In the genomic region with DNA sequence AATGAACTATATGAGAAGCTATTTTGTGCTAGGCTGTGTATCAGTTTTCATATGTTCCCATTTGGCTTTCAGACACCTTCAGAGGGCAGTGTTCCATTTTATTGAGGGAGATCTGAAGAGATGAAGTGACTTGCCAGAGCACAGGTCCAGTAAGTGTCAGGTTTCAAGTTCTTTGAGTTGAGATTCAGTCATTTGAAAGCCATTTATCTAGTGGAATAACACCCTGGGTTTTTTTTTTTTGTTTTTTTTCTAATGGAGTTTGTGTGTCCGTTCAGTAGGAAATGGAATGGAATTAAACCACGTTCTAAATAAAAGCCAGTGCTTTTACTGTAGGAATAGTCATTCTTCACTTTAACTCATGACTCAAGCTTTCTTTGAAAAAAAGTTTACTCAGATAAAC, we compare ENCODE assay signal across 12 cellular contexts.
A peak's percentile ranks its signal among the peaks of the same experiment; 100 is the strongest.
DNase-seq lines count a peak whose midpoint lies in the region; ATAC-seq lines count a peak whose summit lies in the region.
"Had no signal": no experiment of that assay in that cellular context is flagged by ENCODE, and none has a peak within 500 bp of the region (broad histone marks: within the 10 kb centered on the region; RNA-seq: fewer than 3 reads in every experiment).

No MANE protein-coding gene starts in this region.

- H3K9me3 Mint-ChIP-seq in activated naive CD8-positive, alpha-beta T cell treated with anti-CD3 and anti-CD28 coated beads, Interleukin-2, amount 50 U/mL, for 24 hours: no peaks in the 10 kb centered on the region
- H3K9me3 Mint-ChIP-seq: HFFc6 had no signal

- H3K79me1 ChIP-seq in trophoblast cell (ENCODE audit: low read length): peaks cover 19% of the 10 kb centered on the region

- H3K27me3 Mint-ChIP-seq in activated naive CD8-positive, alpha-beta T cell treated with anti-CD3 and anti-CD28 coated beads, Interleukin-2, amount 50 U/mL, for 24 hours: peaks cover 3% of the 10 kb centered on the region

- H3K9me2 ChIP-seq in GM23248 (ENCODE audit: insufficient read depth): no peaks in the 10 kb centered on the region

- H3K36me3 Mint-ChIP-seq in activated naive CD8-positive, alpha-beta T cell treated with anti-CD3 and anti-CD28 coated beads, Interleukin-2, amount 50 U/mL, for 24 hours (ENCODE audit: low read depth): no peaks in the 10 kb centered on the region

- H2BK120ac ChIP-seq in trophoblast cell (ENCODE audit: insufficient read depth, low read length, poor library complexity): no peak overlapping the region

- H2AK5ac ChIP-seq in trophoblast cell (ENCODE audit: low read length): no peak overlapping the region

- H3K4me3 ChIP-seq in GM23248: no peak overlapping the region
- no peak overlapping the region for H3K4me3 ChIP-seq in trophoblast cell (ENCODE audit: low read depth, low read length)

- H4K91ac ChIP-seq in trophoblast cell (ENCODE audit: low read depth, low read length): no peak overlapping the region

- no peak overlapping the region for H3K9ac ChIP-seq in GM23248
- no peak overlapping the region for H3K9ac ChIP-seq in trophoblast cell (ENCODE audit: low read length)

- H3K27me3 ChIP-seq in GM23248 (replicated peaks; ENCODE audit: insufficient read depth) (no peaks in the 10 kb centered on the region), trophoblast cell (ENCODE audit: insufficient read depth, low read length) (no peaks in the 10 kb centered on the region)

- H4K20me1 ChIP-seq in GM23248 (ENCODE audit: insufficient read depth): no peaks in the 10 kb centered on the region

- no peaks in the 10 kb centered on the region for H3K79me2 ChIP-seq in GM23248 (ENCODE audit: insufficient read depth)
- H3K79me2 ChIP-seq in trophoblast cell (ENCODE audit: control insufficient read depth, insufficient read depth, low read length, poor library complexity): no peaks in the 10 kb centered on the region

- H2BK5ac ChIP-seq in trophoblast cell (ENCODE audit: low read depth, low read length, poor library complexity): no peak overlapping the region

- H3K4me1 ChIP-seq in GM23248 (ENCODE audit: insufficient read depth) (0 out of 2 replicates have a peak, but pooled peaks cover 6% of the 10 kb centered on the region), trophoblast cell (ENCODE audit: control insufficient read depth in 1 of 2, insufficient read depth in 2 of 2, low read length in 2 of 2) (peaks cover 0 to 8% of the 10 kb centered on the region in 2 experiments)

- H3K27ac Mint-ChIP-seq in activated naive CD8-positive, alpha-beta T cell treated with anti-CD3 and anti-CD28 coated beads, Interleukin-2, amount 50 U/mL, for 24 hours: no peak overlapping the region
- H3K27ac Mint-ChIP-seq: HFFc6 had no signal

- DNase-seq in GM23248: peak; percentile 52
- peak; percentile 68 for DNase-seq in NCI-H2196 (lab: John Stamatoyannopoulos, UW; ENCODE audit: unreplicated experiment)
- DNase-seq in cerebellar cortex (ENCODE audit: low spot score): peak; percentile 11
- DNase-seq in trophoblast cell: no peak
- DNase-seq in stimulated activated CD4-positive, alpha-beta T cell treated with anti-CD3 and anti-CD28 coated beads, Interleukin-1b, Interleukin-23, amount 100 ng/mL, for 48 hours: no peak
- no peak for DNase-seq in NCI-H1930 (lab: John Stamatoyannopoulos, UW)
- DNase-seq in activated naive CD8-positive, alpha-beta T cell treated with anti-CD3 and anti-CD28 coated beads, Interleukin-2, amount 50 U/mL, for 24 hours: no peak
- DNase-seq: activated effector memory CD4-positive, alpha-beta T cell treated with anti-CD3 and anti-CD28 coated beads, Interleukin-2, amount 50 U/mL, for 16 hours; effector memory CD4-positive, alpha-beta T cell; HFFc6; islet precursor cell had no signal

- no peak overlapping the region for H3K23ac ChIP-seq in trophoblast cell (ENCODE audit: low read length)

- H2AFZ ChIP-seq in GM23248: no peak overlapping the region
- H2AFZ ChIP-seq in trophoblast cell (ENCODE audit: insufficient read depth, low read length, poor library complexity): no peak overlapping the region

- peaks cover 16% of the 10 kb centered on the region; the same call in 1 of the 2 replicates for H3F3A ChIP-seq in GM23248 (ENCODE audit: insufficient read depth)

- H2BK12ac ChIP-seq in trophoblast cell (ENCODE audit: low read length): no peak overlapping the region

- H3K27ac ChIP-seq in GM23248 (no peak overlapping the region), trophoblast cell (ENCODE audit: low read depth, low read length) (peak overlapping the region; percentile 54)

- H3K18ac ChIP-seq in trophoblast cell (ENCODE audit: low read length): no peak overlapping the region

- H4K8ac ChIP-seq in trophoblast cell (ENCODE audit: low read depth, low read length): no peak overlapping the region

- H3K9me3 ChIP-seq in GM23248 (ENCODE audit: low read depth): no peaks in the 10 kb centered on the region
- H3K9me3 ChIP-seq in trophoblast cell (ENCODE audit: insufficient read depth, low read depth, low read length): no peaks in the 10 kb centered on the region

- no peak overlapping the region for H3K4ac ChIP-seq in trophoblast cell (ENCODE audit: low read depth, low read length)

- no peak overlapping the region for H3K4me3 Mint-ChIP-seq in activated naive CD8-positive, alpha-beta T cell treated with anti-CD3 and anti-CD28 coated beads, Interleukin-2, amount 50 U/mL, for 24 hours
- H3K4me3 Mint-ChIP-seq: HFFc6 had no signal

- H3K4me2 ChIP-seq in GM23248 (ENCODE audit: unreplicated experiment) (no peak overlapping the region), trophoblast cell (ENCODE audit: low read length) (no peak overlapping the region)

- no peaks in the 10 kb centered on the region for H3K4me1 Mint-ChIP-seq in activated naive CD8-positive, alpha-beta T cell treated with anti-CD3 and anti-CD28 coated beads, Interleukin-2, amount 50 U/mL, for 24 hours

- H3K36me3 ChIP-seq in GM23248 (ENCODE audit: low read depth) (no peaks in the 10 kb centered on the region), trophoblast cell (ENCODE audit: control insufficient read depth in 1 of 2, insufficient read depth in 2 of 2, low read length in 2 of 2) (no peaks in the 10 kb centered on the region)

- WGBS in GM23248 (ENCODE audit: low coverage in 1 of 2, low lambda C conversion rate in 2 of 2, missing lambda C conversion rate in 2 of 2), 2 experiments: 10 to 11% methylated on average over 2 of the region's 2 CpGs
- no CpG with 5 or more reads among the region's 2 CpGs for WGBS in trophoblast cell (ENCODE audit: extremely low coverage, insufficient coverage, insufficient read length)

- H4K12ac ChIP-seq in trophoblast cell (ENCODE audit: low read depth, low read length): no peak overlapping the region

- no peak overlapping the region for H3K14ac ChIP-seq in trophoblast cell (ENCODE audit: low read length)

- no peak for ATAC-seq in HG03521 (IDR thresholded peaks at IDR 0.05; ENCODE audit: unreplicated experiment)
- no peak for ATAC-seq in activated naive CD8-positive, alpha-beta T cell treated with anti-CD3 and anti-CD28 coated beads, Interleukin-2, amount 50 U/mL, for 24 hours

- in situ Hi-C loops in GM23248 (cut with MboI): no loop called here

Comparison
In these comparisons a context has a peak if more than half of its experiments do, and no peak if none do; other contexts are left out.
1. DNase-seq: peak in GM23248 (single experiment), NCI-H2196 (single experiment) and cerebellar cortex (single experiment); none in trophoblast cell (0 of 2), stimulated activated CD4-positive, alpha-beta T cell treated with anti-CD3 and anti-CD28 coated beads, Interleukin-1b, Interleukin-23, amount 100 ng/mL, for 48 hours (single experiment), NCI-H1930 (0 of 2) and activated naive CD8-positive, alpha-beta T cell treated with anti-CD3 and anti-CD28 coated beads, Interleukin-2, amount 50 U/mL, for 24 hours (single experiment).